Comparison of ENCODE assay signal across 23 cellular contexts in the genomic region with DNA sequence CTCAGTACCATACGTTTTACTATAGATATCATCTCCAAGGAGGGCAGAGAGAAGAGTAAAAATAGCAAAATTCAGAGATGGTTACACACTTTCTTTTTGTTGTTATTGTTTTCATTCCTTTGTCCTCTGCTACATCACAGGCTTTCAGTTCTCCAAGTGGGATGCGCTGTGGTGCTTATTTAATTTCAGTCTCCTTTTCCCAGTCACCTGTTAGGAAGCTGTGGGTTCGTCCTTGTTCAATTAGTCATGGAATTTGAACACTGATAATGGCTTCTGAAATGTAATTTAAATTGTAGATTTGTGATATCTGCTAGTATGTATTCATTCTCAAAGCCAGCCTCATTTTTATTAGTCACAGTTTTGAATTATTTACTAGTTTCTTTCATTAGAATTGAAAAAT.
"Had no signal": no experiment of that assay in that cellular context is flagged by ENCODE, and none has a peak within 500 bp of the region (broad histone marks: within the 10 kb centered on the region; RNA-seq: fewer than 3 reads in every experiment).

No MANE protein-coding gene starts in this region.

- H3K27me3 ChIP-seq: colonic mucosa, esophagus squamous epithelium, left lung had no signal

- H3K36me3 Mint-ChIP-seq: mesothelial cell of epicardium had no signal

- H3K27ac Mint-ChIP-seq: dendritic cell treated with granulocyte-macrophage colony-stimulating factor and Interleukin-4, amounts not matched to agents 40 ng/mL and 50 ng/mL, for 4 days; effector memory CD8-positive, alpha-beta T cell; endodermal cell; mesothelial cell of epicardium had no signal

- DNase-seq: colonic mucosa; cortex of kidney; effector CD8-positive, alpha-beta T cell; effector memory CD8-positive, alpha-beta T cell; endodermal cell; erythroblast; esophagus squamous epithelium; foreskin fibroblast; foreskin melanocyte; gastrocnemius medialis; glutamatergic neuron; head of caudate nucleus; heart right ventricle; hippocampal formation; left cardiac atrium; left lung; left ventricle myocardium superior; lower lobe of right lung; mesenchymal stem cell; mucosa of descending colon had no signal

- H3K4me1 ChIP-seq: colonic mucosa, gastrocnemius medialis, left lung, lower lobe of right lung had no signal

- H3K27ac ChIP-seq: colonic mucosa, epithelial cell of prostate, esophagus squamous epithelium, gastrocnemius medialis, left lung, lower lobe of right lung had no signal

- H3K4me1 Mint-ChIP-seq: endodermal cell had no signal

- H3K36me3 ChIP-seq: colonic mucosa, esophagus squamous epithelium, gastrocnemius medialis, heart right ventricle, left lung, lower lobe of right lung had no signal

- H3K9me3 Mint-ChIP-seq: dendritic cell treated with granulocyte-macrophage colony-stimulating factor and Interleukin-4, amounts not matched to agents 40 ng/mL and 50 ng/mL, for 4 days; effector memory CD8-positive, alpha-beta T cell; mesothelial cell of epicardium had no signal

- H3K9me3 ChIP-seq: colonic mucosa, esophagus squamous epithelium, gastrocnemius medialis, heart right ventricle, left lung, lower lobe of right lung, mucosa of descending colon had no signal

- H3K4me3 Mint-ChIP-seq: dendritic cell treated with granulocyte-macrophage colony-stimulating factor and Interleukin-4, amounts not matched to agents 40 ng/mL and 50 ng/mL, for 4 days; effector memory CD8-positive, alpha-beta T cell; endodermal cell; mesothelial cell of epicardium had no signal

- H3K4me3 ChIP-seq: colonic mucosa, esophagus squamous epithelium, gastrocnemius medialis, heart right ventricle, left lung, lower lobe of right lung, mucosa of descending colon had no signal
